In genomic region chr11:106681435-106681834, GRCh38 we compare ENCODE assay signal across 20 cellular contexts.
"Had no signal": no experiment of that assay in that cellular context is flagged by ENCODE, and none has a peak within 500 bp of the region (broad histone marks: within the 10 kb centered on the region; RNA-seq: fewer than 3 reads in every experiment).

No MANE protein-coding gene starts in this region.

- DNase-seq: islet precursor cell; left ventricle myocardium inferior; mesendoderm; naive B cell; natural killer cell; nephron progenitor cell; ovary; right cardiac atrium; stimulated activated CD4-positive, alpha-beta T cell treated with anti-CD3 and anti-CD28 coated beads, Interleukin-4, amount 100 ng/mL, for 24 hours; stimulated activated naive CD4-positive, alpha-beta T cell; tibial artery; trophoblast cell; upper lobe of right lung had no signal

- H3K4me3 ChIP-seq: hepatocyte, left ventricle myocardium inferior, lung, ovary, skin epidermis, suprapubic skin, thoracic aorta, tibial artery, upper lobe of right lung had no signal

- ATAC-seq: natural killer cell; right cardiac atrium; sciatic nerve; stimulated activated effector memory CD8-positive, alpha-beta T cell treated with anti-CD3 and anti-CD28 coated beads, Interleukin-12 subunit alpha, Interleukin-12 subunit beta, amount 100 ng/mL, for 72 hours; upper lobe of right lung had no signal
